In the genomic region with DNA sequence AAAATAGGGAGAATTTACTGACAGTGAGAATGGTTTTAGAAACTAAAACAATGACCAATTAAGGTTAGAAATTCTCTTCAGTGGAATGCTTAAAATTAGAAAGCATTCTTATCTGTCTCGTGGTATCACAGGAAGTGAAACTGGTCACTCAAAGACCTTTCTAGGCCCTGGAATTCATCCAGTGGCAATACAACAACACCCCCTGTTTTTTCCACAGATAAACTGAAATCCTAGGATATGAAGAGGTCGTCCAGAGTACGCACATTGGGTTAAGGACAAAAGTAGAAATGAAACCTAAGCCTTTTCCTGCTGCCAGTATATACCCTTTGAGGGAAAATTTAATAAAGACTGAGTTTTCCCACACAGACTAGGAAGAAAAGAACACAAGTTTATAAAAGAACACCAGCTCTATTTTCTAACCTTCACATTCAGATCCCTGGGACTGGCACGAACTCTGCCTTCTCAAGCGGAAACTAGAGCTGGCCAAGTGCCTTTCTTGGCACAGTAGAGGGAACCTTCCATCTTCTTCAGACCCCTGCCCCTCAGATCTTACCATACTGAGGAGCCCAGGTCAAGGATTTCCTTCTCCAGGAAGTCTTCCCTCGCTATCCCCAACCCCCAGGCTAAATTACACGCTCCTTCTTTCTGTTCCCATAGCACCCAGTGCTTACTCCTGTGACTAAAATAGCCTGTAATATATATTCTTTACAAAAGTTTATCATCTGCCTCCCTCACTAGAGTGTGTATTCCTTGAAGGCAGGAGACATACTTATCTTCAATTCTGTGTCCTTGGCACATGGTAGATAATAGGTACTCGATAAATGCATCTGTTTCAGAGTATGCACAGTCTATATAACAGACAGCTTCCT, we compare ENCODE assay signal across 31 cellular contexts. TPM values are rescaled to one million over a fixed set of nuclear protein-coding genes. Genes with fewer than 3 reads are reported as not detected.
A peak's percentile ranks its signal among the peaks of the same experiment; 100 is the strongest.
DNase-seq lines count a peak whose midpoint lies in the region; ATAC-seq, FAIRE-seq and TF ChIP-seq lines count a peak whose summit lies in the region.
"Had no signal": no experiment of that assay in that cellular context is flagged by ENCODE, and none has a peak within 500 bp of the region (broad histone marks: within the 10 kb centered on the region; RNA-seq: fewer than 3 reads in every experiment).

No MANE protein-coding gene starts in this region.

- peak; percentile 8 to 9 for DNase-seq in cardiac muscle cell (ENCODE audit: low read depth in 1 of 2, low spot score in 1 of 2)
- no peak for DNase-seq in left ventricle myocardium inferior
- DNase-seq in MM.1S: no peak
- peak; percentile 80 for DNase-seq in foreskin melanocyte
- DNase-seq in thoracic aorta (ENCODE audit: low spot score): no peak
- no peak for DNase-seq in C1 segment of cervical spinal cord (lab: John Stamatoyannopoulos, UW)
- DNase-seq in RCC 7860 (ENCODE audit: low spot score): no peak
- no peak for DNase-seq in nephron progenitor cell
- DNase-seq: activated CD4-positive, alpha-beta T cell treated with anti-CD3 and anti-CD28 coated beads for 36 hours; activated CD8-positive, alpha-beta memory T cell treated with anti-CD3 and anti-CD28 coated beads for 24 hours; activated naive CD4-positive, alpha-beta T cell treated with Interleukin-2 at 50 U/mL for 16 hours; activated T-cell treated with anti-CD3 and anti-CD28 coated beads, Interleukin-2, amount 50 U/mL, for 24 hours; CD8-positive, alpha-beta T cell; H9; islet precursor cell; KBM-7; lower lobe of right lung; NCI-H1694; NCI-H2171; NCI-H524 had no signal

- no peaks in the 10 kb centered on the region for H3K79me2 ChIP-seq in MM.1S (ENCODE audit: low read length)

- H3K27ac ChIP-seq in cardiac muscle cell (peak overlapping the region; percentile 78), left ventricle myocardium inferior (replicated peaks) (no peak overlapping the region), MM.1S (ENCODE audit: low read length) (no peak overlapping the region), thoracic aorta (peak overlapping the region; percentile 71 to 78)
- H3K27ac ChIP-seq: breast epithelium, lower lobe of right lung, neutrophil, RWPE1, SK-N-MC had no signal

- no peak overlapping the region for H3K27ac Mint-ChIP-seq in nephron progenitor cell
- H3K27ac Mint-ChIP-seq: activated CD4-positive, alpha-beta T cell treated with anti-CD3 and anti-CD28 coated beads for 36 hours; activated T-cell treated with anti-CD3 and anti-CD28 coated beads, Interleukin-2, amount 50 U/mL, for 24 hours; CD8-positive, alpha-beta T cell; dendritic cell treated with granulocyte-macrophage colony-stimulating factor and Interleukin-4, amounts not matched to agents 40 ng/mL and 50 ng/mL, for 4 days; H9; stimulated activated effector memory CD8-positive, alpha-beta T cell treated with anti-CD3 and anti-CD28 coated beads, Interleukin-12 subunit alpha, Interleukin-12 subunit beta, amount 100 ng/mL, for 72 hours; T-helper 1 cell treated with Interleukin-12 subunit alpha and Interleukin-12 subunit beta and Interleukin-4 antibody, amounts not matched to agents 30 μg/mL and 1 μg/mL, for 36 hours had no signal

- H3K4me1 ChIP-seq in cardiac muscle cell (ENCODE audit: low read depth): peaks cover 12% of the 10 kb centered on the region
- H3K4me1 ChIP-seq in left ventricle myocardium inferior: no peaks in the 10 kb centered on the region
- H3K4me1 ChIP-seq in MM.1S (ENCODE audit: low read length): peaks cover 9% of the 10 kb centered on the region
- H3K4me1 ChIP-seq in thoracic aorta (ENCODE audit: control insufficient read depth in 1 of 2, low read depth in 2 of 2): no peaks in the 10 kb centered on the region
- H3K4me1 ChIP-seq: breast epithelium, lower lobe of right lung had no signal

- intact Hi-C loops in left ventricle myocardium inferior (cut with micrococcal nuclease): no loop called here

- peaks cover 9% of the 10 kb centered on the region for H3K4me1 Mint-ChIP-seq in nephron progenitor cell
- H3K4me1 Mint-ChIP-seq: activated CD4-positive, alpha-beta T cell treated with anti-CD3 and anti-CD28 coated beads for 36 hours; stimulated activated effector memory CD8-positive, alpha-beta T cell treated with anti-CD3 and anti-CD28 coated beads, Interleukin-12 subunit alpha, Interleukin-12 subunit beta, amount 100 ng/mL, for 72 hours had no signal

- H4K20me1 ChIP-seq in MM.1S (ENCODE audit: insufficient read depth, low read length): no peaks in the 10 kb centered on the region

- H3K4me2 ChIP-seq in MM.1S (ENCODE audit: low read depth, low read length): 0 out of 2 replicates have a peak overlapping the region, but pooled peaks have one; percentile 9

- H3K27me3 ChIP-seq in cardiac muscle cell: no peaks in the 10 kb centered on the region
- no peaks in the 10 kb centered on the region for H3K27me3 ChIP-seq in left ventricle myocardium inferior (ENCODE audit: low read depth)
- no peaks in the 10 kb centered on the region for H3K27me3 ChIP-seq in MM.1S (replicated peaks; ENCODE audit: insufficient read depth, low read length)
- H3K27me3 ChIP-seq in thoracic aorta (replicated peaks; ENCODE audit: insufficient read depth): no peaks in the 10 kb centered on the region
- H3K27me3 ChIP-seq: adrenal gland, neutrophil had no signal

- no peaks in the 10 kb centered on the region for H3K9me3 Mint-ChIP-seq in nephron progenitor cell
- H3K9me3 Mint-ChIP-seq: activated T-cell treated with anti-CD3 and anti-CD28 coated beads, Interleukin-2, amount 50 U/mL, for 24 hours; CD8-positive, alpha-beta T cell; dendritic cell treated with granulocyte-macrophage colony-stimulating factor and Interleukin-4, amounts not matched to agents 40 ng/mL and 50 ng/mL, for 4 days; H9; stimulated activated effector memory CD8-positive, alpha-beta T cell treated with anti-CD3 and anti-CD28 coated beads, Interleukin-12 subunit alpha, Interleukin-12 subunit beta, amount 100 ng/mL, for 72 hours; T-helper 1 cell treated with Interleukin-12 subunit alpha and Interleukin-12 subunit beta and Interleukin-4 antibody, amounts not matched to agents 30 μg/mL and 1 μg/mL, for 36 hours had no signal

- no peak for FAIRE-seq in RCC 7860 (lab: Jason Lieb, UNC)
- FAIRE-seq: urothelium cell line had no signal

- H3K36me3 Mint-ChIP-seq in nephron progenitor cell (ENCODE audit: low read depth): no peaks in the 10 kb centered on the region
- H3K36me3 Mint-ChIP-seq: CD8-positive, alpha-beta T cell; stimulated activated effector memory CD8-positive, alpha-beta T cell treated with anti-CD3 and anti-CD28 coated beads, Interleukin-12 subunit alpha, Interleukin-12 subunit beta, amount 100 ng/mL, for 72 hours had no signal

- ATAC-seq in thoracic aorta (ENCODE audit: insufficient number of reproducible peaks, low FRiP score, low read depth): no peak
- ATAC-seq: activated CD4-positive, alpha-beta T cell treated with anti-CD3 and anti-CD28 coated beads for 36 hours; CD8-positive, alpha-beta T cell; lower lobe of right lung; stimulated activated effector memory CD8-positive, alpha-beta T cell treated with anti-CD3 and anti-CD28 coated beads, Interleukin-12 subunit alpha, Interleukin-12 subunit beta, amount 100 ng/mL, for 72 hours had no signal

- no peaks in the 10 kb centered on the region for H3F3A ChIP-seq in MM.1S (ENCODE audit: insufficient read depth, low read length)

- H3K4me3 Mint-ChIP-seq in nephron progenitor cell: no peak overlapping the region
- H3K4me3 Mint-ChIP-seq: activated CD4-positive, alpha-beta T cell treated with anti-CD3 and anti-CD28 coated beads for 36 hours; activated T-cell treated with anti-CD3 and anti-CD28 coated beads, Interleukin-2, amount 50 U/mL, for 24 hours; CD8-positive, alpha-beta T cell; dendritic cell treated with granulocyte-macrophage colony-stimulating factor and Interleukin-4, amounts not matched to agents 40 ng/mL and 50 ng/mL, for 4 days; H9; stimulated activated effector memory CD8-positive, alpha-beta T cell treated with anti-CD3 and anti-CD28 coated beads, Interleukin-12 subunit alpha, Interleukin-12 subunit beta, amount 100 ng/mL, for 72 hours; T-helper 1 cell treated with Interleukin-12 subunit alpha and Interleukin-12 subunit beta and Interleukin-4 antibody, amounts not matched to agents 30 μg/mL and 1 μg/mL, for 36 hours had no signal

- no peak overlapping the region for H3K9ac ChIP-seq in MM.1S (ENCODE audit: low read length)

- H3K9me2 ChIP-seq in MM.1S (replicated peaks; ENCODE audit: insufficient read depth, low read length): no peaks in the 10 kb centered on the region

- H3K4me3 ChIP-seq in cardiac muscle cell: no peak overlapping the region
- H3K4me3 ChIP-seq in left ventricle myocardium inferior: no peak overlapping the region
- no peak overlapping the region for H3K4me3 ChIP-seq in MM.1S (ENCODE audit: low read length)
- peak overlapping the region; percentile 37 for H3K4me3 ChIP-seq in thoracic aorta
- H3K4me3 ChIP-seq: adrenal gland, breast epithelium, lower lobe of right lung, SK-N-MC had no signal

- no peaks in the 10 kb centered on the region for H3K9me3 ChIP-seq in cardiac muscle cell (ENCODE audit: low read depth)
- no peaks in the 10 kb centered on the region for H3K9me3 ChIP-seq in left ventricle myocardium inferior (replicated peaks)
- no peaks in the 10 kb centered on the region for H3K9me3 ChIP-seq in MM.1S (replicated peaks; ENCODE audit: insufficient read depth, low read length)
- no peaks in the 10 kb centered on the region for H3K9me3 ChIP-seq in thoracic aorta
- H3K9me3 ChIP-seq: adrenal gland, breast epithelium, lower lobe of right lung, neutrophil had no signal

- TF ChIP-seq CTCF in cardiac muscle cell (IDR thresholded peaks at IDR 0.05; ENCODE audit: low read depth, low read length) (no peak), left ventricle myocardium inferior (IDR thresholded peaks at IDR 0.05; ENCODE audit: borderline replicate concordance) (no peak), MM.1S (IDR thresholded peaks at IDR 0.05; ENCODE audit: low read length) (no peak), thoracic aorta (IDR thresholded peaks at IDR 0.05) (no peak), nephron progenitor cell (IDR thresholded peaks at IDR 0.05) (no peak)

- peaks cover 3% of the 10 kb centered on the region for H3K27me3 Mint-ChIP-seq in nephron progenitor cell (ENCODE audit: low read depth, poor library complexity)
- H3K27me3 Mint-ChIP-seq: dendritic cell treated with granulocyte-macrophage colony-stimulating factor and Interleukin-4, amounts not matched to agents 40 ng/mL and 50 ng/mL, for 4 days had no signal

- H2AFZ ChIP-seq in MM.1S (ENCODE audit: low read length): no peak overlapping the region

- H3K36me3 ChIP-seq in cardiac muscle cell: no peaks in the 10 kb centered on the region
- no peaks in the 10 kb centered on the region for H3K36me3 ChIP-seq in left ventricle myocardium inferior
- H3K36me3 ChIP-seq in MM.1S (replicated peaks; ENCODE audit: insufficient read depth, low read length): no peaks in the 10 kb centered on the region
- no peaks in the 10 kb centered on the region for H3K36me3 ChIP-seq in thoracic aorta
- H3K36me3 ChIP-seq: adrenal gland, breast epithelium, lower lobe of right lung, neutrophil had no signal

RNA-seq across cellular contexts. Expression of a gene that starts 16.9 kb away (rescaled TPM):
- total RNA-seq in cardiac muscle cell (2.1 and 3.5 TPM in 2 replicates), left ventricle myocardium inferior (not detected), thoracic aorta (1 to 10 TPM in 1 of 2 donors, under 1 TPM in 1; 0.68 to 3.2 TPM)
- 3.8 and 4.6 TPM in 2 replicates for polyA plus RNA-seq in cardiac muscle cell
- total RNA-seq: A172; CD8-positive, alpha-beta T cell; G401 had no signal

Comparison
In these comparisons a context has a peak if more than half of its experiments do, and no peak if none do; other contexts are left out.
1. DNase-seq: peak in cardiac muscle cell (2 of 2) and foreskin melanocyte (single experiment); none in left ventricle myocardium inferior (single experiment), MM.1S (single experiment), thoracic aorta (single experiment), C1 segment of cervical spinal cord (0 of 14), RCC 7860 (single experiment) and nephron progenitor cell (single experiment).
2. H3K27ac ChIP-seq: peak in cardiac muscle cell (single experiment) and thoracic aorta (2 of 2); none in left ventricle myocardium inferior (single experiment) and MM.1S (single experiment).